ENCODE assay signal across 8 cellular contexts in genomic region chr18:3062798-3063563, GRCh38. TPM values are rescaled to one million over a fixed set of nuclear protein-coding genes. Genes with fewer than 3 reads are reported as not detected.
DNase-seq lines count a peak whose midpoint lies in the region; ATAC-seq and TF ChIP-seq lines count a peak whose summit lies in the region.

No MANE protein-coding gene starts in this region.

- no peak overlapping the region for H3K4me3 ChIP-seq in DOHH2 (ENCODE audit: low read length)
- H3K4me3 ChIP-seq in RWPE2 (ENCODE audit: severe bottlenecking) = no peak overlapping the region
- no peak overlapping the region for H3K4me3 ChIP-seq in prostate gland

- 36% methylated on average over 16 of the region's 16 CpGs for WGBS in prostate gland

- H4K20me1 ChIP-seq in DOHH2 (ENCODE audit: control insufficient read depth, insufficient read depth, low read depth, low read length) = no peaks in the 10 kb centered on the region

- H3F3A ChIP-seq in DOHH2 (ENCODE audit: control insufficient read depth, insufficient read depth) = 0 out of 2 replicates have a peak, but pooled peaks cover 2% of the 10 kb centered on the region

- H3K9me3 ChIP-seq in DOHH2 (ENCODE audit: control insufficient read depth, insufficient read depth, low read length) (no peaks in the 10 kb centered on the region), RWPE2 (ENCODE audit: severe bottlenecking) (no peaks in the 10 kb centered on the region), prostate gland (no peaks in the 10 kb centered on the region)

- no peak for TF ChIP-seq POLR2A in prostate gland (IDR thresholded peaks at IDR 0.05)

- H3K9me2 ChIP-seq in DOHH2 (replicated peaks; ENCODE audit: control insufficient read depth, low read length) = no peaks in the 10 kb centered on the region

- no peaks in the 10 kb centered on the region for H3K27me3 ChIP-seq in DOHH2 (ENCODE audit: control insufficient read depth, low read length)
- H3K27me3 ChIP-seq in RWPE2 (ENCODE audit: insufficient read depth, poor library complexity, severe bottlenecking) = no peaks in the 10 kb centered on the region
- no peaks in the 10 kb centered on the region for H3K27me3 ChIP-seq in prostate gland (replicated peaks; ENCODE audit: insufficient read depth)

- intact Hi-C loops in Right ventricle myocardium superior (cut with DNase I) (loop anchor here (5.0 kb wide), 2 partner anchors 116 to 131 kb away; no protein-coding TSS in a partner anchor), prostate gland (cut with DNase I) (loop anchor here (2.0 to 10.0 kb wide), 3 partner anchors 72 to 130 kb away; no protein-coding TSS in a partner anchor)

- H3K27ac ChIP-seq in DOHH2 (ENCODE audit: low read depth, low read length) (no peak overlapping the region), RWPE2 (ENCODE audit: poor library complexity, severe bottlenecking) (no peak overlapping the region), prostate gland (no peak overlapping the region)

- H3K79me2 ChIP-seq in DOHH2 (ENCODE audit: control insufficient read depth, low read length) = no peaks in the 10 kb centered on the region

- ATAC-seq in HG02763 (IDR thresholded peaks at IDR 0.05; ENCODE audit: unreplicated experiment) (peak; percentile 51), RWPE2 (ENCODE audit: low read depth) (peak; percentile 73), Right ventricle myocardium superior (ENCODE audit: poor library complexity) (peak; percentile 74), GM18519 (IDR thresholded peaks at IDR 0.05; ENCODE audit: low FRiP score, unreplicated experiment) (no peak), HG03139 (IDR thresholded peaks at IDR 0.05; ENCODE audit: unreplicated experiment) (no peak)

- H3K4me1 ChIP-seq in DOHH2 (ENCODE audit: control insufficient read depth, low read length) (peaks cover 21% of the 10 kb centered on the region), RWPE2 (ENCODE audit: insufficient read depth, poor library complexity, severe bottlenecking) (no peaks in the 10 kb centered on the region), prostate gland (replicated peaks) (no peaks in the 10 kb centered on the region)

- TF ChIP-seq CTCF in DOHH2 (IDR thresholded peaks at IDR 0.05; ENCODE audit: low read depth, low read length, poor library complexity, severe bottlenecking) = peak; percentile 91
- TF ChIP-seq CTCF in RWPE2 (IDR thresholded peaks at IDR 0.05; ENCODE audit: poor library complexity, severe bottlenecking) = peak; percentile 75
- peak in 3 of 4 experiments; percentile 47 to 63 (median 59) for TF ChIP-seq CTCF in prostate gland (IDR thresholded peaks at IDR 0.05)

- H3K4me2 ChIP-seq in DOHH2 (ENCODE audit: low read length) = no peak overlapping the region

- DNase-seq in RWPE2 (ENCODE audit: low spot score) = no peak
- peak; percentile 42 for DNase-seq in activated gamma-delta T cell treated with anti-CD3 and anti-CD28 coated beads, Interleukin-2, amount 50 U/mL, for 16 hours (ENCODE audit: low read depth)
- peak; percentile 85 for DNase-seq in Right ventricle myocardium superior
- DNase-seq in prostate gland (ENCODE audit: low spot score) = peak; percentile 40

- no peaks in the 10 kb centered on the region for H3K36me3 ChIP-seq in DOHH2 (ENCODE audit: control insufficient read depth, low read length)
- no peaks in the 10 kb centered on the region for H3K36me3 ChIP-seq in RWPE2 (ENCODE audit: low read depth)
- no peaks in the 10 kb centered on the region for H3K36me3 ChIP-seq in prostate gland

RNA-seq across cellular contexts. Expression of gene LPIN2, which starts 50.0 kb away (rescaled TPM):
- 10.4 TPM for total RNA-seq in Right ventricle myocardium superior
- total RNA-seq in prostate gland = 100 to 1,000 TPM in 1 of 2 donors, 10 to 100 TPM in 1; 19.5 to 120 TPM

Comparison
In these comparisons a context has a peak if more than half of its experiments do, and no peak if none do; other contexts are left out.
1. ATAC-seq: peak in HG02763 (single experiment), RWPE2 (single experiment) and Right ventricle myocardium superior (single experiment); none in GM18519 (single experiment) and HG03139 (single experiment).
2. Peak in every context shown above with its lines, with median percentiles within 50 percentile points of each other: CTCF ChIP-seq.